ENCODE assay signal across 17 cellular contexts in the genomic region with DNA sequence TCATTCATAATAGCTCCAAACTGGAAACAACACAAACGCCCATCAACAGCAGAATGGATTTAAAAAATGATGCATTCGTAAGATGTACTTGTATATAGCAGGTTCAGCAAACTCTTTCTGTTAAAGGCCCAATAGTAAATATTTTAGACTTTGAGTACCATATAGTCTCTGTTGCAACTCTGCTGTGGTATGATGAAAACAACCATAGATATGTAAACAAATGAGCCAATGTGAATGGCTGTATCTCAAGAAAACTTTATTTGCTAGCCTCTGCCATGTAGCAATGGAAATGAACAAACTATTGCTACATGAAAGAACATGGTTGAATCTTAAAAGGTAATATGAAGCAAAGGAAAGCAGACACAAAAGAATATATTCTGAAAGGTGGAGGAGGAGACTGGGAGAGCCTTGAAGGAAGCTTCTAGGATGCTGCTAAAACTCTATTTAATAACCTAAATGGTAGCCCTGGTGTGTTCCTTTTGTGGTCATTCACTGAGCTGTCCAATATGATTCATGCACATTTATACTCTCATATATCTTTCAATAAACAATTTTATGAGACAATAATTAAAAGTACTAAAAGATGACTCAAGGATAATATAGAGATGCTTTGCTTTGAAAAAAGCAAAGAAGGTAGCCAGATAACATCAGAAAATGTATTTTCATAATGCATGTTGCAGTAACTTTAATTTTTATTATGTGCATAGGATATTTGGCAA. TPM values are rescaled to one million over a fixed set of nuclear protein-coding genes. Genes with fewer than 3 reads are reported as not detected.
DNase-seq lines count a peak whose midpoint lies in the region; ATAC-seq and TF ChIP-seq lines count a peak whose summit lies in the region.
"Had no signal": no experiment of that assay in that cellular context is flagged by ENCODE, and none has a peak within 500 bp of the region (broad histone marks: within the 10 kb centered on the region; RNA-seq: fewer than 3 reads in every experiment).

No MANE protein-coding gene starts in this region.

- H3K4me3 ChIP-seq in breast epithelium (no peak overlapping the region), stomach (no peak overlapping the region), heart left ventricle (no peak overlapping the region)
- H3K4me3 ChIP-seq: BLaER1 had no signal

- H3K27me3 ChIP-seq in breast epithelium (no peaks in the 10 kb centered on the region), stomach (no peaks in the 10 kb centered on the region), heart left ventricle (no peaks in the 10 kb centered on the region)
- H3K27me3 ChIP-seq: BLaER1 had no signal

- H3K27me3 Mint-ChIP-seq in MCF 10A (ENCODE audit: insufficient read depth, unreplicated experiment): no peaks in the 10 kb centered on the region

- H3K36me3 Mint-ChIP-seq in MCF 10A (ENCODE audit: insufficient read depth, unreplicated experiment): no peaks in the 10 kb centered on the region
- H3K36me3 Mint-ChIP-seq: CD8-positive, alpha-beta memory T cell had no signal

- no peak for TF ChIP-seq CTCF in MCF 10A (IDR thresholded peaks at IDR 0.05; ENCODE audit: unreplicated experiment)
- TF ChIP-seq CTCF in breast epithelium (IDR thresholded peaks at IDR 0.05): no peak
- TF ChIP-seq CTCF in GM13977 (IDR thresholded peaks at IDR 0.05; ENCODE audit: extremely low read depth, insufficient read depth, missing control alignments): no peak
- no peak for TF ChIP-seq CTCF in stomach (IDR thresholded peaks at IDR 0.05)
- TF ChIP-seq CTCF in heart left ventricle (IDR thresholded peaks at IDR 0.05): no peak

- H3K36me3 ChIP-seq in breast epithelium (no peaks in the 10 kb centered on the region), stomach (no peaks in the 10 kb centered on the region), heart left ventricle (no peaks in the 10 kb centered on the region)
- H3K36me3 ChIP-seq: BLaER1 had no signal

- H3K27ac ChIP-seq in breast epithelium: no peak overlapping the region
- no peak overlapping the region for H3K27ac ChIP-seq in stomach
- H3K27ac ChIP-seq in heart left ventricle: no peak overlapping the region
- H3K27ac ChIP-seq: 22Rv1, BLaER1 had no signal

- BruUV-seq in MCF 10A (replicated peaks; lab: Mats Ljungman, UMichigan): no TSS peak

- POLR2A ChIA-PET in MCF 10A (lab: Yijun Ruan, JAX): interaction anchor here (0.7 kb wide), 1 partner anchor 274 kb away, joined by 3 read pairs; no protein-coding TSS in a partner anchor

- 61 to 81% (median 73%) methylated on average over 2 of the region's 2 CpGs for WGBS in stomach, 5 donors
- WGBS in heart left ventricle, 4 donors: 72 to 77% (median 73%) methylated on average over 2 of the region's 2 CpGs

- H3K4me3 Mint-ChIP-seq in MCF 10A (ENCODE audit: unreplicated experiment): no peak overlapping the region
- H3K4me3 Mint-ChIP-seq: CD8-positive, alpha-beta memory T cell; H9 had no signal

- H3K4me1 Mint-ChIP-seq in MCF 10A (ENCODE audit: insufficient read depth, unreplicated experiment): no peaks in the 10 kb centered on the region
- H3K4me1 Mint-ChIP-seq: CD8-positive, alpha-beta memory T cell; H9 had no signal

- intact Hi-C loops in MCF 10A (cut with micrococcal nuclease): no loop called here
- intact Hi-C loops in breast epithelium (cut with DNase I; ENCODE audit: low total_unique reads): no loop called here
- intact Hi-C loops in stomach (cut with DNase I; ENCODE audit: low total_unique reads): no loop called here
- intact Hi-C loops in heart left ventricle (cut with DNase I): no loop called here

- ATAC-seq in heart left ventricle (no peak), GM19467 (IDR thresholded peaks at IDR 0.05; ENCODE audit: unreplicated experiment) (no peak)

- in situ Hi-C loops in GM13977 (cut with MboI; ENCODE audit: low pct_unique_long_range_greater_than_20kb, low sequenced_read_pairs, unreplicated experiment): no loop called here

- TF ChIP-seq EP300 in stomach (IDR thresholded peaks at IDR 0.05): no peak

- CTCF ChIA-PET in MCF 10A (lab: Yijun Ruan, JAX): interaction anchor here (1.0 kb wide), 1 partner anchor 95 kb away, joined by 3 read pairs; no protein-coding TSS in a partner anchor

- no peaks in the 10 kb centered on the region for H3K9me3 Mint-ChIP-seq in MCF 10A (ENCODE audit: unreplicated experiment)
- H3K9me3 Mint-ChIP-seq: H9 had no signal

- no peak overlapping the region for H3K27ac Mint-ChIP-seq in MCF 10A (ENCODE audit: low read depth, unreplicated experiment)
- H3K27ac Mint-ChIP-seq: CD8-positive, alpha-beta memory T cell; H9 had no signal

- H3K4me1 ChIP-seq in breast epithelium (no peaks in the 10 kb centered on the region), stomach (no peaks in the 10 kb centered on the region), heart left ventricle (no peaks in the 10 kb centered on the region)
- H3K4me1 ChIP-seq: BLaER1 had no signal

- TF ChIP-seq POLR2A in breast epithelium (IDR thresholded peaks at IDR 0.05): no peak
- no peak for TF ChIP-seq POLR2A in stomach (IDR thresholded peaks at IDR 0.05)
- no peak for TF ChIP-seq POLR2A in heart left ventricle (IDR thresholded peaks at IDR 0.05)

- H3K9me3 ChIP-seq in breast epithelium (no peaks in the 10 kb centered on the region), stomach (no peaks in the 10 kb centered on the region), heart left ventricle (peaks cover 0 to 17% (median 0%) of the 10 kb centered on the region in 12 donors)
- H3K9me3 ChIP-seq: BLaER1 had no signal

- DNase-seq in MCF 10A (ENCODE audit: unreplicated experiment) (peak; percentile 18), breast epithelium (ENCODE audit: low spot score in 2 of 2) (no peak), amniotic epithelial cell (ENCODE audit: low read depth) (peak; percentile 1), fibroblast of peridontal ligament (ENCODE audit: extremely low read depth) (peak; percentile 24), GM13977 (ENCODE audit: low spot score) (no peak), stomach (no peak), heart left ventricle (no peak)
- DNase-seq: AML-193; CD8-positive, alpha-beta memory T cell; DMS53; GOT3; H9 had no signal

RNA-seq across cellular contexts. Expression of a gene that starts 29.1 kb away (rescaled TPM):
- total RNA-seq in MCF 10A (2022) (not detected in 2 replicates), breast epithelium (10 to 100 TPM in 1 of 3 donors, 1 to 10 TPM in 2; 5.3 to 19.3 (median 6.1) TPM), stomach (1 to 10 TPM in 4 of 5 donors, under 1 TPM in 1; 0.55 to 2.3 (median 1.8) TPM), heart left ventricle (1 to 10 TPM in 7 of 9 donors, under 1 TPM in 2; 0.75 to 2.7 (median 1.6) TPM)
- polyA plus RNA-seq in stomach (1 to 10 TPM; 1.2 to 7.0 (median 3.8) TPM), heart left ventricle (1 to 10 TPM in 1 of 2 donors, under 1 TPM in 1; 0.58 to 1.4 TPM)
- total RNA-seq: A673; CD8-positive, alpha-beta memory T cell; H9; HT1080 had no signal
- polyA plus RNA-seq: CD8-positive, alpha-beta memory T cell had no signal

Comparison
In these comparisons a context has a peak if more than half of its experiments do, and no peak if none do; other contexts are left out.
1. DNase-seq: peak in MCF 10A (single experiment), amniotic epithelial cell (single experiment) and fibroblast of peridontal ligament (single experiment); none in breast epithelium (0 of 2), GM13977 (single experiment), stomach (single experiment) and heart left ventricle (0 of 5).